34 cellular contexts compared by ENCODE assay signal in the genomic region with DNA sequence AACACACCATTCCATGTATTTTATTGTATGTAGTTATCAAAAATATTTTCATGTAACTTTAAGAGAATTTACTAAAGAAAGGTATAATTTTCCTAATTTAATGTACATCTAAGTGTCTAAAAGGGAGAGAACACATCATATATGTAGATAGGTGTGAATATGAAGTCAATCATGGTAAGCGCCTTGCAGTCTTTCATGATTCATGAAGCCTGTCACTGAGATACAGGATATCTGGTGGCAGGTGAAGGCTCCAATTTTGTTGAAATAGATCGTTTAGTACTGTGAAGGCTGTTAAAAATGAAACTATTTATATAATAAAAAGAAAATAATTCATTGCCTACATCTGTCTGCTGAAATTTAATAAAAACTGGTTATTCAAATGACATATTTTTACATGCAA.
"Had no signal": no experiment of that assay in that cellular context is flagged by ENCODE, and none has a peak within 500 bp of the region (broad histone marks: within the 10 kb centered on the region; RNA-seq: fewer than 3 reads in every experiment).

No MANE protein-coding gene starts in this region.

- H3K4me3 ChIP-seq: MG63 had no signal

- H3K27ac ChIP-seq: KMS-11 had no signal

- H3K36me3 ChIP-seq: MG63 had no signal

- DNase-seq: Karpas-422, Kasumi-1, MG63, MM.1S, MV-4-11, NCI-H1048, NCI-H1092, NCI-H1092 treated with DMSO at 0.1 percent for 48 hours, NCI-H1105, NCI-H1105 treated with DMSO at 0.1 percent for 48 hours, NCI-H1417, NCI-H1417 treated with DMSO at 0.1 percent for 48 hours, NCI-H1436, NCI-H1436 treated with DMSO at 0.1 percent for 48 hours, NCI-H146, NCI-H1694, NCI-H1694 treated with DMSO at 0.1 percent for 48 hours, NCI-H187, NCI-H187 treated with DMSO at 0.1 percent for 48 hours, NCI-H1930, NCI-H2029, NCI-H2029 treated with DMSO at 0.1 percent for 48 hours, NCI-H2081, NCI-H2081 treated with DMSO at 0.1 percent for 48 hours, NCI-H2107, NCI-H2171, NCI-H2171 treated with DMSO at 0.1 percent for 48 hours, NCI-H2227 treated with DMSO at 0.1 percent for 48 hours, NCI-H226, NCI-H345, NCI-H446, NCI-H446 treated with DMSO at 0.1 percent for 48 hours, NCI-H510A had no signal

- H3K4me2 ChIP-seq: KMS-11 had no signal

- H3K27me3 ChIP-seq: MG63 had no signal

- H3K9ac ChIP-seq: KMS-11 had no signal
